In the genomic region with DNA sequence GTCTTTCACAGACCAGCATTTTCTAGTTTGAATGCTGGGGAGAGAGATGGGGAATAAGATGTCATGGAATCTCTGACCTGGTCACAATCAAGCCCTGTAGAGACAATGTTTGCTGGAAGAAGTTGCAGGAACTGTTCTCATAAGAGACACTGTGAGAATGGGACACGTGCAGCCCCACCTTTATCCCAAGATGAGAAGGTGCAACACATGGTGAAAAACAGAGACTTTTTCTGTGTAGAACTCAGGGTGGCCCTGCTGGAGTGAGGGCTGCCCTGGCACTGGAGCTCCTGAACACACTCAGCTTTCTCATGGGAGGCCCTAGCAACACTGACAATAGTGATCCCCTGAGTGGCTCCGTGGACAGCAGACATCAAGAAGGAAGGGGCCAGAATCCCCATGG, we compare ENCODE assay signal across 23 cellular contexts.
"Had no signal": no experiment of that assay in that cellular context is flagged by ENCODE, and none has a peak within 500 bp of the region (broad histone marks: within the 10 kb centered on the region; RNA-seq: fewer than 3 reads in every experiment).

No MANE protein-coding gene starts in this region.

- H3K27ac ChIP-seq: lower lobe of right lung, neutrophil, parathyroid adenoma, spleen, upper lobe of right lung, WERI-Rb-1 had no signal

- H3K9me3 ChIP-seq: lower lobe of right lung, neutrophil, upper lobe of right lung had no signal

- H3K27ac Mint-ChIP-seq: activated CD4-positive, alpha-beta T cell treated with anti-CD3 and anti-CD28 coated beads, Interleukin-2, amount 10 ng/mL, durations not matched to agents 7 days and 5 days; activated CD8-positive, alpha-beta T cell treated with anti-CD3 and anti-CD28 coated beads, Interleukin-2, amount 10 ng/mL, durations not matched to agents 7 days and 5 days; activated naive CD4-positive, alpha-beta T cell treated with anti-CD3 and anti-CD28 coated beads, Interleukin-2, amount 50 U/mL, for 24 hours; activated T-helper 1 cell treated with anti-CD3 and anti-CD28 coated beads, Interleukin-12 subunit alpha, Interleukin-12 subunit beta, Interleukin-2, Interleukin-4 antibody, amounts not matched to agents 30 ng/mL and 10 ng/mL and 1 ng/mL, durations not matched to agents 14 hours and 24 hours and 36 hours; brain; dendritic cell treated with granulocyte-macrophage colony-stimulating factor and Interleukin-4, amounts not matched to agents 40 ng/mL and 50 ng/mL, for 4 days; naive thymus-derived CD4-positive, alpha-beta T cell had no signal

- FAIRE-seq: endometrium, kidney, TTC549 had no signal

- H3K36me3 Mint-ChIP-seq: brain had no signal

- H3K27me3 ChIP-seq: neutrophil, spleen, upper lobe of right lung had no signal

- H3K27me3 Mint-ChIP-seq: activated CD4-positive, alpha-beta T cell treated with anti-CD3 and anti-CD28 coated beads, Interleukin-2, amount 10 ng/mL, durations not matched to agents 7 days and 5 days; brain; dendritic cell treated with granulocyte-macrophage colony-stimulating factor and Interleukin-4, amounts not matched to agents 40 ng/mL and 50 ng/mL, for 4 days had no signal

- H3K9ac ChIP-seq: parathyroid adenoma had no signal

- H3K4me1 ChIP-seq: spleen, upper lobe of right lung had no signal

- H2AFZ ChIP-seq: parathyroid adenoma had no signal

- ATAC-seq: activated CD8-positive, alpha-beta T cell treated with anti-CD3 and anti-CD28 coated beads, Interleukin-2, amount 10 ng/mL, durations not matched to agents 7 days and 5 days; lower lobe of right lung; naive thymus-derived CD4-positive, alpha-beta T cell; upper lobe of right lung had no signal

- H3K9me3 Mint-ChIP-seq: activated CD4-positive, alpha-beta T cell treated with anti-CD3 and anti-CD28 coated beads, Interleukin-2, amount 10 ng/mL, durations not matched to agents 7 days and 5 days had no signal

- H3K4me3 Mint-ChIP-seq: activated CD4-positive, alpha-beta T cell treated with anti-CD3 and anti-CD28 coated beads, Interleukin-2, amount 10 ng/mL, durations not matched to agents 7 days and 5 days; activated CD8-positive, alpha-beta T cell treated with anti-CD3 and anti-CD28 coated beads, Interleukin-2, amount 10 ng/mL, durations not matched to agents 7 days and 5 days; activated naive CD4-positive, alpha-beta T cell treated with anti-CD3 and anti-CD28 coated beads, Interleukin-2, amount 50 U/mL, for 24 hours; activated T-helper 1 cell treated with anti-CD3 and anti-CD28 coated beads, Interleukin-12 subunit alpha, Interleukin-12 subunit beta, Interleukin-2, Interleukin-4 antibody, amounts not matched to agents 30 ng/mL and 10 ng/mL and 1 ng/mL, durations not matched to agents 14 hours and 24 hours and 36 hours; dendritic cell treated with granulocyte-macrophage colony-stimulating factor and Interleukin-4, amounts not matched to agents 40 ng/mL and 50 ng/mL, for 4 days; naive thymus-derived CD4-positive, alpha-beta T cell had no signal

- H3K4me1 Mint-ChIP-seq: activated CD4-positive, alpha-beta T cell treated with anti-CD3 and anti-CD28 coated beads, Interleukin-2, amount 10 ng/mL, durations not matched to agents 7 days and 5 days; activated naive CD4-positive, alpha-beta T cell treated with anti-CD3 and anti-CD28 coated beads, Interleukin-2, amount 50 U/mL, for 24 hours; naive thymus-derived CD4-positive, alpha-beta T cell had no signal

- DNase-seq: activated CD4-positive, alpha-beta T cell treated with anti-CD3 and anti-CD28 coated beads, Interleukin-2, amount 10 ng/mL, durations not matched to agents 7 days and 5 days; activated CD4-positive, CD25-positive, alpha-beta regulatory T cell treated with anti-CD3 and anti-CD28 coated beads, Interleukin-2, amount 50 U/mL, for 72 hours; activated CD8-positive, alpha-beta T cell treated with anti-CD3 and anti-CD28 coated beads, Interleukin-2, amount 10 ng/mL, durations not matched to agents 7 days and 5 days; activated gamma-delta T cell treated with Interleukin-2 at 50 U/mL for 16 hours; anterior cingulate cortex; effector CD4-positive, alpha-beta T cell; foreskin fibroblast; kidney; lower lobe of right lung; naive thymus-derived CD4-positive, alpha-beta T cell; spleen; stimulated activated CD4-positive, alpha-beta T cell treated with anti-CD3 and anti-CD28 coated beads, Interleukin-4, amount 100 ng/mL, for 24 hours; stimulated activated naive CD4-positive, alpha-beta T cell treated with Interleukin-2 at 50 U/mL for 16 hours; upper lobe of right lung; WERI-Rb-1 had no signal

- H3K79me2 ChIP-seq: parathyroid adenoma had no signal

- H3K4me3 ChIP-seq: lower lobe of right lung, spleen, upper lobe of right lung had no signal

- H3K36me3 ChIP-seq: lower lobe of right lung, neutrophil, spleen, upper lobe of right lung, WERI-Rb-1 had no signal
